8 cellular contexts compared by ENCODE assay signal in genomic region chr14:85534435-85534834, GRCh38. TPM values are rescaled to one million over a fixed set of nuclear protein-coding genes. Genes with fewer than 3 reads are reported as not detected.
A peak's percentile ranks its signal among the peaks of the same experiment; 100 is the strongest.
DNase-seq lines count a peak whose midpoint lies in the region; ATAC-seq and TF ChIP-seq lines count a peak whose summit lies in the region.
"Had no signal": no experiment of that assay in that cellular context is flagged by ENCODE, and none has a peak within 500 bp of the region (broad histone marks: within the 10 kb centered on the region; RNA-seq: fewer than 3 reads in every experiment).

No MANE protein-coding gene starts in this region.

- TF ChIP-seq CTCF in body of pancreas (IDR thresholded peaks at IDR 0.05) (no peak), smooth muscle cell (IDR thresholded peaks at IDR 0.05; ENCODE audit: borderline replicate concordance, insufficient read depth, poor library complexity, severe bottlenecking) (no peak)

- DNase-seq in body of pancreas (peak in 1 of 4 donors; percentile 26), smooth muscle cell (lab: John Stamatoyannopoulos, UW; ENCODE audit: unreplicated experiment) (no peak), middle frontal gyrus (ENCODE audit: extremely low spot score, low spot score) (no peak)
- no peak for DNase-seq in stimulated activated CD4-positive, alpha-beta T cell treated with anti-CD3 and anti-CD28 coated beads, Interleukin-2, amount 100 ng/mL, for 48 hours
- DNase-seq: SIG-M5 had no signal

- peaks cover 54% of the 10 kb centered on the region for H4K20me1 ChIP-seq in smooth muscle cell (ENCODE audit: low read depth)

- H3K79me2 ChIP-seq in smooth muscle cell (ENCODE audit: low read depth), result peaks cover 74% of the 10 kb centered on the region

- H3K9me3 ChIP-seq in HUES64 (ENCODE audit: insufficient read depth, low read depth, low read length) (no peaks in the 10 kb centered on the region), body of pancreas (no peaks in the 10 kb centered on the region), iPS-18c (ENCODE audit: control insufficient read depth, insufficient read depth, low read length) (no peaks in the 10 kb centered on the region), smooth muscle cell (replicated peaks; ENCODE audit: low read depth) (no peaks in the 10 kb centered on the region)

- peak overlapping the region; percentile 87 for H3K4me2 ChIP-seq in smooth muscle cell

- H3K27me3 ChIP-seq in HUES64 (ENCODE audit: insufficient read depth, low read length) (peaks cover 61% of the 10 kb centered on the region), body of pancreas (no peaks in the 10 kb centered on the region), smooth muscle cell (ENCODE audit: low read depth) (no peaks in the 10 kb centered on the region)

- H3K36me3 ChIP-seq in HUES64 (ENCODE audit: insufficient read depth, low read length) (no peaks in the 10 kb centered on the region), body of pancreas (replicated peaks in 1 of 2; ENCODE audit: insufficient read depth in 1 of 2, low read depth in 2 of 2) (no peaks in the 10 kb centered on the region), smooth muscle cell (ENCODE audit: low read depth) (no peaks in the 10 kb centered on the region)

- under 1% methylated on average over 17 of the region's 17 CpGs for WGBS in HUES64
- WGBS in body of pancreas, 2 donors, result 2% methylated on average over 14 to 17 of the region's 17 CpGs
- 0% methylated on average over 17 of the region's 17 CpGs for WGBS in smooth muscle cell (ENCODE audit: low lambda C conversion rate)

- peak overlapping the region; percentile 65 for H3K4me3 ChIP-seq in HUES64 (ENCODE audit: low read length)
- H3K4me3 ChIP-seq in body of pancreas, result peak overlapping the region; percentile 41 to 55
- H3K4me3 ChIP-seq in iPS-18c (ENCODE audit: insufficient read depth, low read depth, low read length), result peak overlapping the region; percentile 75
- H3K4me3 ChIP-seq in smooth muscle cell, result peak overlapping the region; percentile 80

- H2AFZ ChIP-seq in smooth muscle cell (ENCODE audit: low read depth), result no peak overlapping the region

- H3F3A ChIP-seq in smooth muscle cell (ENCODE audit: low read depth), result no peaks in the 10 kb centered on the region

- peak in 2 of 3 donors; percentile 27 to 30 for TF ChIP-seq POLR2A in body of pancreas (IDR thresholded peaks at IDR 0.05)

- ATAC-seq in body of pancreas (no peak), HG03521 (IDR thresholded peaks at IDR 0.05; ENCODE audit: unreplicated experiment) (no peak)

- H3K27ac ChIP-seq in HUES64 (ENCODE audit: low read depth, low read length), result no peak overlapping the region
- H3K27ac ChIP-seq in body of pancreas, result peak overlapping the region; percentile 67 to 91 (median 82)
- peak overlapping the region; percentile 76 for H3K27ac ChIP-seq in smooth muscle cell (ENCODE audit: low read depth)

- intact Hi-C loops in body of pancreas (cut with DNase I), result no loop called here

- H3K9ac ChIP-seq in HUES64 (ENCODE audit: low read depth, low read length) (peak overlapping the region; percentile 65; the same call in 1 of the 2 replicates), smooth muscle cell (ENCODE audit: low read depth) (peak overlapping the region; percentile 64)

- H3K4me1 ChIP-seq in HUES64 (ENCODE audit: insufficient read depth, low read length) (peaks cover 37% of the 10 kb centered on the region), body of pancreas (peaks cover 16% of the 10 kb centered on the region), smooth muscle cell (ENCODE audit: low read depth) (peaks cover 18% of the 10 kb centered on the region)

RNA-seq across cellular contexts. Expression of gene FLRT2, which starts 4.5 kb away (rescaled TPM):
- 12.0 TPM for polyA plus RNA-seq in HUES64 (2013, experiment 1 of 2)
- 12.8 TPM for polyA plus RNA-seq in HUES64 (2013, experiment 2 of 2)
- total RNA-seq in body of pancreas, result 100 to 1,000 TPM in 1 of 2 donors, 10 to 100 TPM in 1; 37.6 to 114 TPM
- 89.0 and 104 TPM in 2 replicates for total RNA-seq in smooth muscle cell
- 47.0 and 52.3 TPM in 2 replicates for polyA plus RNA-seq in smooth muscle cell
